23 cellular contexts compared by ENCODE assay signal in the genomic region with DNA sequence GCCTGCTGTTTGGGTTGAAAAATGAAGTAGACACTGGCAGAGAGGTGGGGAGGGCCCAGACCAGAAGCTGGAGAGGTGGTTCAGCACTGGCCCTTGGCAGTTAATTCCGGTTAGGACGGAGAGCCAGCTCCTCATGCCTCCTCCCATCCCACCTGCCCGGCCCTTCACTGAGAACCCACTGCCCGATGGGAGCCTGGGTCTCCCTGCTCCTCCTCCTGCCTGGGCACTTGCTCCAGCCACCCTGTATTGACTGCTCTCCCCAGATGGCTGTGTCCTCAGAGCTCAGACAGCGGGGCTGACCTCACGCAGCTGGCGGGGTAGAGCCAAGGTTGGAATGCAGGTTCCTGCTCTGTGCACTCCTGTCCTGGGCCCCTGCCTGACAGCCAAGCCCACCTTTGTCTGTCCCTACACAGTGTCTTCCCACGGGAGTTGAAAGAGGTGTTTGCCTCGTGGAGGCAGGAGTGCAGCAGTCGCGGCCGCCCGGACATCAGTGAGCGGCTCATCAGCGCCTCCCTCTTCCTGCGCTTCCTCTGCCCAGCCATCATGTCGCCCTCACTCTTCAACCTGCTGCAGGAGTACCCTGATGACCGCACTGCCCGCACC.
DNase-seq lines count a peak whose midpoint lies in the region; ATAC-seq, FAIRE-seq and TF ChIP-seq lines count a peak whose summit lies in the region.
"Had no signal": no experiment of that assay in that cellular context is flagged by ENCODE, and none has a peak within 500 bp of the region (broad histone marks: within the 10 kb centered on the region; RNA-seq: fewer than 3 reads in every experiment).

No MANE protein-coding gene starts in this region.

- in situ Hi-C loops in K562 (cut with MboI) = no loop called here

- H3K4me3 ChIP-seq in K562 = no peak overlapping the region
- H3K4me3 ChIP-seq in kidney (ENCODE audit: low read length in 2 of 2) = no peak overlapping the region
- H3K4me3 ChIP-seq in psoas muscle = no peak overlapping the region
- H3K4me3 ChIP-seq in coronary artery = no peak overlapping the region
- H3K4me3 ChIP-seq: BLaER1 had no signal

- H3K4me1 ChIP-seq in K562 (replicated peaks in 1 of 2; ENCODE audit: control insufficient read depth in 2 of 2, insufficient read depth in 2 of 2, low read length in 2 of 2) (no peaks in the 10 kb centered on the region), kidney (ENCODE audit: control insufficient read depth in 1 of 2, insufficient read depth in 1 of 2, low read depth in 1 of 2, low read length in 2 of 2) (peaks cover 16 to 19% of the 10 kb centered on the region in 2 donors), psoas muscle (peaks cover 16% of the 10 kb centered on the region)
- H3K4me1 ChIP-seq: BLaER1 had no signal

- POLR2A ChIA-PET in K562 (lab: Yijun Ruan, JAX) = interaction anchor here (0.7 kb wide), 1 partner anchor 1174 kb away, joined by 3 read pairs; no protein-coding TSS in a partner anchor

- H3K9me3 ChIP-seq in K562 (replicated peaks; ENCODE audit: control insufficient read depth, insufficient read depth, low read depth, low read length) (no peaks in the 10 kb centered on the region), kidney (ENCODE audit: control insufficient read depth in 1 of 2, low read length in 2 of 2) (no peaks in the 10 kb centered on the region), psoas muscle (no peaks in the 10 kb centered on the region)
- H3K9me3 ChIP-seq: BLaER1 had no signal

- WGBS in K562 (ENCODE audit: insufficient coverage, low coverage, missing lambda C conversion rate) = 0% methylated on average over 17 of the region's 19 CpGs
- 82 to 93% (median 90%) methylated on average over 18 to 19 of the region's 19 CpGs for WGBS in psoas muscle, 3 donors

- peaks cover 38% of the 10 kb centered on the region for H3K36me3 Mint-ChIP-seq in HFFc6 (ENCODE audit: low read depth)
- H3K36me3 Mint-ChIP-seq: activated naive CD8-positive, alpha-beta T cell treated with anti-CD3 and anti-CD28 coated beads, Interleukin-2, amount 10 ng/mL, durations not matched to agents 7 days and 5 days had no signal

- DNase-seq in HFFc6 = no peak
- DNase-seq in K562 (ENCODE audit: extremely low read depth in 1 of 4, low spot score in 3 of 4) = no peak
- DNase-seq in kidney = peak; percentile 48
- peak in 1 of 2 donors; percentile 30 for DNase-seq in psoas muscle
- no peak for DNase-seq in coronary artery (ENCODE audit: low spot score)
- no peak for DNase-seq in HCEC 1CT
- DNase-seq in UCSD-AML1 (lab: John Stamatoyannopoulos, UW; ENCODE audit: unreplicated experiment) = no peak
- DNase-seq: activated CD4-positive, alpha-beta T cell treated with anti-CD3 and anti-CD28 coated beads, Interleukin-2, amount 10 ng/mL, durations not matched to agents 24 days and 14 days; activated gamma-delta T cell; activated naive CD8-positive, alpha-beta T cell treated with anti-CD3 and anti-CD28 coated beads, Interleukin-2, amount 10 ng/mL, durations not matched to agents 7 days and 5 days; activated T-cell treated with anti-CD3 and anti-CD28 coated beads, Interleukin-2, amount 50 U/mL, for 24 hours; COR-L47; DMS53; H7; mammary epithelial cell; NCI-H1436; small intestine; stimulated activated CD4-positive, alpha-beta T cell treated with anti-CD3 and anti-CD28 coated beads, Interleukin-2, amount 100 ng/mL, for 24 hours; T1000 had no signal

- TF ChIP-seq RAD21 in K562 (CRISPR knock-in tag; conservative IDR thresholded peaks at IDR 0.05 in 1 of 2, IDR thresholded peaks at IDR 0.05 in 1 of 2) = no peak

- H3K4me3 Mint-ChIP-seq in HFFc6 = no peak overlapping the region
- H3K4me3 Mint-ChIP-seq: activated CD4-positive, alpha-beta T cell treated with anti-CD3 and anti-CD28 coated beads, Interleukin-2, amount 10 ng/mL, durations not matched to agents 24 days and 14 days; activated naive CD8-positive, alpha-beta T cell treated with anti-CD3 and anti-CD28 coated beads, Interleukin-2, amount 10 ng/mL, durations not matched to agents 7 days and 5 days; activated T-cell treated with anti-CD3 and anti-CD28 coated beads, Interleukin-2, amount 50 U/mL, for 24 hours; neural crest cell had no signal

- H3K4me1 Mint-ChIP-seq in HFFc6 (ENCODE audit: low read depth) = peaks cover 63% of the 10 kb centered on the region
- H3K4me1 Mint-ChIP-seq: activated CD4-positive, alpha-beta T cell treated with anti-CD3 and anti-CD28 coated beads, Interleukin-2, amount 10 ng/mL, durations not matched to agents 24 days and 14 days; activated naive CD8-positive, alpha-beta T cell treated with anti-CD3 and anti-CD28 coated beads, Interleukin-2, amount 10 ng/mL, durations not matched to agents 7 days and 5 days; neural crest cell had no signal

- H3K79me2 ChIP-seq in K562 (ENCODE audit: control insufficient read depth, insufficient read depth, low read length) = no peaks in the 10 kb centered on the region

- no TSS peak for BruUV-seq in K562 (replicated peaks; lab: Mats Ljungman, UMichigan)

- H3K27me3 Mint-ChIP-seq in HFFc6 (ENCODE audit: insufficient read depth) = peaks cover 6% of the 10 kb centered on the region; the same call in 1 of the 2 replicates
- H3K27me3 Mint-ChIP-seq: activated CD4-positive, alpha-beta T cell treated with anti-CD3 and anti-CD28 coated beads, Interleukin-2, amount 10 ng/mL, durations not matched to agents 24 days and 14 days; activated naive CD8-positive, alpha-beta T cell treated with anti-CD3 and anti-CD28 coated beads, Interleukin-2, amount 10 ng/mL, durations not matched to agents 7 days and 5 days; activated T-cell treated with anti-CD3 and anti-CD28 coated beads, Interleukin-2, amount 50 U/mL, for 24 hours had no signal

- H2AFZ ChIP-seq in K562 (ENCODE audit: low read depth, low read length) = no peak overlapping the region

- TF ChIP-seq CTCF in HFFc6 (IDR thresholded peaks at IDR 0.05) (no peak), K562 (IDR thresholded peaks at IDR 0.05 in 2 of 3, conservative IDR thresholded peaks at IDR 0.05 in 1 of 3; ENCODE audit: insufficient read depth in 2 of 3, low read depth in 1 of 3, low read length in 3 of 3) (no peak), kidney (IDR thresholded peaks at IDR 0.05; ENCODE audit: borderline replicate concordance, extremely low read depth, insufficient read depth) (no peak), psoas muscle (IDR thresholded peaks at IDR 0.05) (no peak), coronary artery (IDR thresholded peaks at IDR 0.05) (no peak)

- TF ChIP-seq POLR2A in K562 (conservative IDR thresholded peaks at IDR 0.05) = no peak

- H3K9ac ChIP-seq in K562 (ENCODE audit: insufficient read depth in 1 of 2, low read depth in 2 of 2, low read length in 2 of 2) = no peak overlapping the region
- H3K9ac ChIP-seq in kidney (ENCODE audit: low read length in 2 of 2) = no peak overlapping the region
- H3K9ac ChIP-seq: BLaER1, KMS-11 had no signal

- FAIRE-seq in K562 (lab: Jason Lieb, UNC) (no peak), kidney (lab: Jason Lieb, UNC) (no peak)
- FAIRE-seq: small intestine had no signal

- no peaks in the 10 kb centered on the region for H3K9me3 Mint-ChIP-seq in HFFc6
- H3K9me3 Mint-ChIP-seq: activated CD4-positive, alpha-beta T cell treated with anti-CD3 and anti-CD28 coated beads, Interleukin-2, amount 10 ng/mL, durations not matched to agents 24 days and 14 days; activated naive CD8-positive, alpha-beta T cell treated with anti-CD3 and anti-CD28 coated beads, Interleukin-2, amount 10 ng/mL, durations not matched to agents 7 days and 5 days; activated T-cell treated with anti-CD3 and anti-CD28 coated beads, Interleukin-2, amount 50 U/mL, for 24 hours; neural crest cell had no signal

- peaks cover 28% of the 10 kb centered on the region for H4K20me1 ChIP-seq in K562 (replicated peaks; ENCODE audit: control insufficient read depth, insufficient read depth, low read length)

- H3K4me2 ChIP-seq in K562 (ENCODE audit: insufficient read depth, low read length) = no peak overlapping the region
- H3K4me2 ChIP-seq: BLaER1, KMS-11 had no signal

- H3K27ac ChIP-seq in K562 (ENCODE audit: extremely low read depth, low read depth, low read length) = no peak overlapping the region
- H3K27ac ChIP-seq in kidney (ENCODE audit: low read depth in 2 of 2, low read length in 2 of 2) = no peak overlapping the region
- peak overlapping the region; percentile 50 for H3K27ac ChIP-seq in psoas muscle
- peak overlapping the region in 1 of 2 donors; percentile 86 for H3K27ac ChIP-seq in coronary artery
- H3K27ac ChIP-seq: BLaER1, KMS-11 had no signal

- no peak for TF ChIP-seq EP300 in K562 (IDR thresholded peaks at IDR 0.05; ENCODE audit: low read length)

- peaks cover 17 to 92% of the 10 kb centered on the region in 2 experiments for H3K27me3 ChIP-seq in K562 (ENCODE audit: control insufficient read depth in 2 of 2, insufficient read depth in 2 of 2, low read length in 2 of 2)
- no peaks in the 10 kb centered on the region for H3K27me3 ChIP-seq in psoas muscle (ENCODE audit: insufficient read depth in 3 of 3, low read length in 2 of 3)
- H3K27me3 ChIP-seq: BLaER1 had no signal

- ATAC-seq in K562 (peak; percentile 42; the same call in 2 of the 3 replicates), psoas muscle (no peak), GM19463 (IDR thresholded peaks at IDR 0.05; ENCODE audit: unreplicated experiment) (no peak)

- peaks cover 3% of the 10 kb centered on the region for H3K9me1 ChIP-seq in K562 (ENCODE audit: control insufficient read depth, insufficient read depth, low read length)

- H3K36me3 ChIP-seq in K562 (ENCODE audit: control insufficient read depth, insufficient read depth, low read length) = no peaks in the 10 kb centered on the region
- H3K36me3 ChIP-seq in kidney (ENCODE audit: control insufficient read depth in 1 of 2, insufficient read depth in 2 of 2, low read length in 2 of 2) = peaks cover 42 to 72% of the 10 kb centered on the region in 2 donors
- peaks cover 4 to 91% of the 10 kb centered on the region in 2 donors for H3K36me3 ChIP-seq in psoas muscle (ENCODE audit: insufficient read depth in 1 of 2, low read depth in 1 of 2)

- intact Hi-C loops in K562 (cut with micrococcal nuclease) = no loop called here
- intact Hi-C loops in kidney (cut with DNase I) = no loop called here
- intact Hi-C loops in psoas muscle (cut with DNase I) = no loop called here

- CTCF ChIA-PET in K562 (lab: Yijun Ruan, JAX; ENCODE audit: low intra/inter-chr PET ratio) = no interaction called here

- peak overlapping the region; percentile 84 for H3K27ac Mint-ChIP-seq in HFFc6
- H3K27ac Mint-ChIP-seq: activated CD4-positive, alpha-beta T cell treated with anti-CD3 and anti-CD28 coated beads, Interleukin-2, amount 10 ng/mL, durations not matched to agents 24 days and 14 days; activated naive CD8-positive, alpha-beta T cell treated with anti-CD3 and anti-CD28 coated beads, Interleukin-2, amount 10 ng/mL, durations not matched to agents 7 days and 5 days; activated T-cell treated with anti-CD3 and anti-CD28 coated beads, Interleukin-2, amount 50 U/mL, for 24 hours had no signal

TF ChIP-seq in K562, 482 proteins besides CTCF, POLR2A, EP300 and RAD21:
- TF ChIP-seq HIVEP1 (CRISPR knock-in tag; IDR thresholded peaks at IDR 0.05) = no peak
- no peak for TF ChIP-seq ZNF175 (CRISPR knock-in tag; IDR thresholded peaks at IDR 0.05; ENCODE audit: low read depth)
- no peak for TF ChIP-seq RBFOX2 (IDR thresholded peaks at IDR 0.05; ENCODE audit: low read depth, low read length)
- TF ChIP-seq MED1 (CRISPR knock-in tag; IDR thresholded peaks at IDR 0.05; ENCODE audit: borderline replicate concordance) = no peak
